1 cellular context compared by ENCODE assay signal in the genomic region with DNA sequence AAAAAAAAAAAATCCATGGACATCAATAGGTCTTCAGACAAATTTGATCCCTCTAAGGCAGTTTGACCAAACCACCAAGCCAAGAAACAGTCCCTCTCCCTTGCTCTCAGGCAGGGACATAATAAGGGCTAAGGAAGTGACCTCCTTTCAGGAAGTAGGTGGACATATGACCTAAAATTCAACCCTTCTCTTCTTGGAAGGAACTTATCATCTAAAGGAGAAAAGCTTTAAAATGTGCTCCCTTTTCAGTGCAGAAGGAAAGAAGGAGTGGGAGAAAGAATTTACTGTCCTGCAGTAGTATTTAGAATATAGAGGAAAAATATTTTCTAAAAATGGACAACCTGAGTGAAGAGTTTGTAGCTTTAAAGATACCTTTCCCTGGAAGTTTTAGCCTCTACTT.
TF ChIP-seq lines count a peak whose summit lies in the region.

No MANE protein-coding gene starts in this region.

TF ChIP-seq in K562, 482 proteins besides CTCF, POLR2A, EP300 and RAD21 (continued from another document and continues in another):
- TF ChIP-seq HINFP (tag; conservative IDR thresholded peaks at IDR 0.05; ENCODE audit: low read depth) (peak; percentile 37; the same call in 1 of the 2 replicates), HNRNPK (IDR thresholded peaks at IDR 0.05; ENCODE audit: low read depth, low read length, poor library complexity, severe bottlenecking) (no peak), NFRKB (IDR thresholded peaks at IDR 0.05; ENCODE audit: low read depth) (0 out of 2 replicates have a peak, but pooled peaks have one; percentile 70), MIER1 (IDR thresholded peaks at IDR 0.05; ENCODE audit: low read depth) (no peak), HDAC3 (IDR thresholded peaks at IDR 0.05; ENCODE audit: borderline replicate concordance, partially characterized antibody) (peak; percentile 26), ZC3H4 (CRISPR knock-in tag; IDR thresholded peaks at IDR 0.05; ENCODE audit: borderline replicate concordance) (no peak), TCFL5 (CRISPR knock-in tag; conservative IDR thresholded peaks at IDR 0.05) (no peak), NRF1 (conservative IDR thresholded peaks at IDR 0.05 in 1 of 2, IDR thresholded peaks at IDR 0.05 in 1 of 2) (no peak), ELF2 (CRISPR knock-in tag; IDR thresholded peaks at IDR 0.05) (no peak), SMARCA4 (IDR thresholded peaks at IDR 0.05) (no peak; the same call in none of the 2 replicates), POLR2H (tag; IDR thresholded peaks at IDR 0.05; ENCODE audit: low read depth) (peak; percentile 44; the same call in 1 of the 2 replicates), ETV1 (tag; conservative IDR thresholded peaks at IDR 0.05; ENCODE audit: low read depth) (0 out of 2 replicates have a peak, but pooled peaks have one; percentile 30), HMBOX1 (IDR thresholded peaks at IDR 0.05) (no peak), ARID3B (CRISPR knock-in tag; IDR thresholded peaks at IDR 0.05; ENCODE audit: borderline replicate concordance) (no peak), IRF9 (tag; IDR thresholded peaks at IDR 0.05) (no peak), SAP30 (IDR thresholded peaks at IDR 0.05; ENCODE audit: borderline replicate concordance, insufficient read depth, low read depth, low read length, poor library complexity, severe bottlenecking) (no peak), CBFA2T3 (IDR thresholded peaks at IDR 0.05) (peak; percentile 12; the same call in 1 of the 2 replicates), PYGO2 (tag; IDR thresholded peaks at IDR 0.05) (no peak), PKNOX1 (IDR thresholded peaks at IDR 0.05) (no peak), EP400 (IDR thresholded peaks at IDR 0.05) (peak; percentile 22; the same call in 1 of the 2 replicates), CAMTA2 (CRISPR knock-in tag; conservative IDR thresholded peaks at IDR 0.05) (no peak), DACH1 (IDR thresholded peaks at IDR 0.05; ENCODE audit: partially characterized antibody) (no peak), HDAC1 (IDR thresholded peaks at IDR 0.05) (no peak), ZNF24 (IDR thresholded peaks at IDR 0.05) (no peak), NR3C1 (CRISPR knock-in tag; IDR thresholded peaks at IDR 0.05) (no peak), SMAD3 (CRISPR knock-in tag; conservative IDR thresholded peaks at IDR 0.05) (no peak), RBM22 (IDR thresholded peaks at IDR 0.05; ENCODE audit: low read depth, low read length, poor library complexity, severe bottlenecking) (no peak), GTF2B (IDR thresholded peaks at IDR 0.05; ENCODE audit: extremely low read depth, insufficient read length) (no peak), DDX20 (tag; IDR thresholded peaks at IDR 0.05; ENCODE audit: low read depth) (no peak), MCM2 (IDR thresholded peaks at IDR 0.05; ENCODE audit: low read depth) (no peak), ESRRA (IDR thresholded peaks at IDR 0.05; ENCODE audit: borderline replicate concordance, low read depth) (no peak), ATF7 (IDR thresholded peaks at IDR 0.05) (no peak), PCBP2 (IDR thresholded peaks at IDR 0.05; ENCODE audit: low read depth, low read length, poor library complexity, severe bottlenecking) (no peak), SRF (CRISPR knock-in tag; IDR thresholded peaks at IDR 0.05) (0 out of 4 replicates have a peak, but pooled peaks of 1 of the 2 experiments have one; percentile 14), ZFX (CRISPR knock-in tag; IDR thresholded peaks at IDR 0.05) (no peak), FOXP1 (CRISPR knock-in tag; IDR thresholded peaks at IDR 0.05) (no peak), GTF2F1 (IDR thresholded peaks at IDR 0.05; ENCODE audit: low read depth, low read length) (no peak), HMGN3 (IDR thresholded peaks at IDR 0.05; ENCODE audit: borderline replicate concordance, extremely low read depth, insufficient read length, low read depth, low read length) (no peak), SMARCE1 (IDR thresholded peaks at IDR 0.05) (peak; percentile 33; the same call in 1 of the 2 replicates), MAFF (IDR thresholded peaks at IDR 0.05; ENCODE audit: low read length) (no peak), CHD1 (IDR thresholded peaks at IDR 0.05; ENCODE audit: low read length) (no peak), ZNF551 (CRISPR knock-in tag; IDR thresholded peaks at IDR 0.05) (no peak), CXXC5 (CRISPR knock-in tag; IDR thresholded peaks at IDR 0.05) (0 out of 2 replicates have a peak, but pooled peaks have one; percentile 24)
- TF ChIP-seq, protein P1, sequence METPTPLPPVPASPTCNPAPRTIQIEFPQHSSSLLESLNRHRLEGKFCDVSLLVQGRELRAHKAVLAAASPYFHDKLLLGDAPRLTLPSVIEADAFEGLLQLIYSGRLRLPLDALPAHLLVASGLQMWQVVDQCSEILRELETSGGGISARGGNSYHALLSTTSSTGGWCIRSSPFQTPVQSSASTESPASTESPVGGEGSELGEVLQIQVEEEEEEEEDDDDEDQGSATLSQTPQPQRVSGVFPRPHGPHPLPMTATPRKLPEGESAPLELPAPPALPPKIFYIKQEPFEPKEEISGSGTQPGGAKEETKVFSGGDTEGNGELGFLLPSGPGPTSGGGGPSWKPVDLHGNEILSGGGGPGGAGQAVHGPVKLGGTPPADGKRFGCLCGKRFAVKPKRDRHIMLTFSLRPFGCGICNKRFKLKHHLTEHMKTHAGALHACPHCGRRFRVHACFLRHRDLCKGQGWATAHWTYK (CRISPR knock-in tag; IDR thresholded peaks at IDR 0.05) = no peak
- TF ChIP-seq, protein P2, sequence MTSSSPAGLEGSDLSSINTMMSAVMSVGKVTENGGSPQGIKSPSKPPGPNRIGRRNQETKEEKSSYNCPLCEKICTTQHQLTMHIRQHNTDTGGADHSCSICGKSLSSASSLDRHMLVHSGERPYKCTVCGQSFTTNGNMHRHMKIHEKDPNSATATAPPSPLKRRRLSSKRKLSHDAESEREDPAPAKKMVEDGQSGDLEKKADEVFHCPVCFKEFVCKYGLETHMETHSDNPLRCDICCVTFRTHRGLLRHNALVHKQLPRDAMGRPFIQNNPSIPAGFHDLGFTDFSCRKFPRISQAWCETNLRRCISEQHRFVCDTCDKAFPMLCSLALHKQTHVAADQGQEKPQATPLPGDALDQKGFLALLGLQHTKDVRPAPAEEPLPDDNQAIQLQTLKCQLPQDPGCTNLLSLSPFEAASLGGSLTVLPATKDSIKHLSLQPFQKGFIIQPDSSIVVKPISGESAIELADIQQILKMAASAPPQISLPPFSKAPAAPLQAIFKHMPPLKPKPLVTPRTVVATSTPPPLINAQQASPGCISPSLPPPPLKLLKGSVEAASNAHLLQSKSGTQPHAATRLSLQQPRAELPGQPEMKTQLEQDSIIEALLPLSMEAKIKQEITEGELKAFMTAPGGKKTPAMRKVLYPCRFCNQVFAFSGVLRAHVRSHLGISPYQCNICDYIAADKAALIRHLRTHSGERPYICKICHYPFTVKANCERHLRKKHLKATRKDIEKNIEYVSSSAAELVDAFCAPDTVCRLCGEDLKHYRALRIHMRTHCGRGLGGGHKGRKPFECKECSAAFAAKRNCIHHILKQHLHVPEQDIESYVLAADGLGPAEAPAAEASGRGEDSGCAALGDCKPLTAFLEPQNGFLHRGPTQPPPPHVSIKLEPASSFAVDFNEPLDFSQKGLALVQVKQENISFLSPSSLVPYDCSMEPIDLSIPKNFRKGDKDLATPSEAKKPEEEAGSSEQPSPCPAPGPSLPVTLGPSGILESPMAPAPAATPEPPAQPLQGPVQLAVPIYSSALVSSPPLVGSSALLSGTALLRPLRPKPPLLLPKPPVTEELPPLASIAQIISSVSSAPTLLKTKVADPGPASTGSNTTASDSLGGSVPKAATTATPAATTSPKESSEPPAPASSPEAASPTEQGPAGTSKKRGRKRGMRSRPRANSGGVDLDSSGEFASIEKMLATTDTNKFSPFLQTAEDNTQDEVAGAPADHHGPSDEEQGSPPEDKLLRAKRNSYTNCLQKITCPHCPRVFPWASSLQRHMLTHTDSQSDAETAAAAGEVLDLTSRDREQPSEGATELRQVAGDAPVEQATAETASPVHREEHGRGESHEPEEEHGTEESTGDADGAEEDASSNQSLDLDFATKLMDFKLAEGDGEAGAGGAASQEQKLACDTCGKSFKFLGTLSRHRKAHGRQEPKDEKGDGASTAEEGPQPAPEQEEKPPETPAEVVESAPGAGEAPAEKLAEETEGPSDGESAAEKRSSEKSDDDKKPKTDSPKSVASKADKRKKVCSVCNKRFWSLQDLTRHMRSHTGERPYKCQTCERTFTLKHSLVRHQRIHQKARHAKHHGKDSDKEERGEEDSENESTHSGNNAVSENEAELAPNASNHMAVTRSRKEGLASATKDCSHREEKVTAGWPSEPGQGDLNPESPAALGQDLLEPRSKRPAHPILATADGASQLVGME (CRISPR knock-in tag; IDR thresholded peaks at IDR 0.05) = no peak
- TF ChIP-seq, protein P3, sequence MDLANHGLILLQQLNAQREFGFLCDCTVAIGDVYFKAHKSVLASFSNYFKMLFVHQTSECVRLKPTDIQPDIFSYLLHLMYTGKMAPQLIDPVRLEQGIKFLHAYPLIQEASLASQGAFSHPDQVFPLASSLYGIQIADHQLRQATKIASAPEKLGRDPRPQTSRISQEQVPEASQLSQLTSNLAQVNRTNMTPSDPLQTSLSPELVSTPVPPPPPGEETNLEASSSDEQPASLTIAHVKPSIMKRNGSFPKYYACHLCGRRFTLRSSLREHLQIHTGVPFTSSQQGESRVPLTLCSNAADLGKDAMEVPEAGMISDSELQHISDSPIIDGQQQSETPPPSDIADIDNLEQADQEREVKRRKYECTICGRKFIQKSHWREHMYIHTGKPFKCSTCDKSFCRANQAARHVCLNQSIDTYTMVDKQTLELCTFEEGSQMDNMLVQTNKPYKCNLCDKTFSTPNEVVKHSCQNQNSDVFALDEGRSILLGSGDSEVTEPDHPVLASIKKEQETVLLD (IDR thresholded peaks at IDR 0.05) = 0 out of 2 replicates have a peak, but pooled peaks have one; percentile 22
- TF ChIP-seq, protein P4, sequence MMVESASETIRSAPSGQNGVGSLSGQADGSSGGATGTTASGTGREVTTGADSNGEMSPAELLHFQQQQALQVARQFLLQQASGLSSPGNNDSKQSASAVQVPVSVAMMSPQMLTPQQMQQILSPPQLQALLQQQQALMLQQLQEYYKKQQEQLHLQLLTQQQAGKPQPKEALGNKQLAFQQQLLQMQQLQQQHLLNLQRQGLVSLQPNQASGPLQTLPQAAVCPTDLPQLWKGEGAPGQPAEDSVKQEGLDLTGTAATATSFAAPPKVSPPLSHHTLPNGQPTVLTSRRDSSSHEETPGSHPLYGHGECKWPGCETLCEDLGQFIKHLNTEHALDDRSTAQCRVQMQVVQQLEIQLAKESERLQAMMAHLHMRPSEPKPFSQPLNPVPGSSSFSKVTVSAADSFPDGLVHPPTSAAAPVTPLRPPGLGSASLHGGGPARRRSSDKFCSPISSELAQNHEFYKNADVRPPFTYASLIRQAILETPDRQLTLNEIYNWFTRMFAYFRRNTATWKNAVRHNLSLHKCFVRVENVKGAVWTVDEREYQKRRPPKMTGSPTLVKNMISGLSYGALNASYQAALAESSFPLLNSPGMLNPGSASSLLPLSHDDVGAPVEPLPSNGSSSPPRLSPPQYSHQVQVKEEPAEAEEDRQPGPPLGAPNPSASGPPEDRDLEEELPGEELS (CRISPR knock-in tag; IDR thresholded peaks at IDR 0.05; ENCODE audit: borderline replicate concordance) = no peak
